ENCODE assay signal across 8 cellular contexts in genomic region chr20:31738729-31739549, GRCh38. TPM values are rescaled to one million over a fixed set of nuclear protein-coding genes. Genes with fewer than 3 reads are reported as not detected.
A peak's percentile ranks its signal among the peaks of the same experiment; 100 is the strongest.
DNase-seq lines count a peak whose midpoint lies in the region; ATAC-seq, FAIRE-seq and TF ChIP-seq lines count a peak whose summit lies in the region.

A gene with protein sequence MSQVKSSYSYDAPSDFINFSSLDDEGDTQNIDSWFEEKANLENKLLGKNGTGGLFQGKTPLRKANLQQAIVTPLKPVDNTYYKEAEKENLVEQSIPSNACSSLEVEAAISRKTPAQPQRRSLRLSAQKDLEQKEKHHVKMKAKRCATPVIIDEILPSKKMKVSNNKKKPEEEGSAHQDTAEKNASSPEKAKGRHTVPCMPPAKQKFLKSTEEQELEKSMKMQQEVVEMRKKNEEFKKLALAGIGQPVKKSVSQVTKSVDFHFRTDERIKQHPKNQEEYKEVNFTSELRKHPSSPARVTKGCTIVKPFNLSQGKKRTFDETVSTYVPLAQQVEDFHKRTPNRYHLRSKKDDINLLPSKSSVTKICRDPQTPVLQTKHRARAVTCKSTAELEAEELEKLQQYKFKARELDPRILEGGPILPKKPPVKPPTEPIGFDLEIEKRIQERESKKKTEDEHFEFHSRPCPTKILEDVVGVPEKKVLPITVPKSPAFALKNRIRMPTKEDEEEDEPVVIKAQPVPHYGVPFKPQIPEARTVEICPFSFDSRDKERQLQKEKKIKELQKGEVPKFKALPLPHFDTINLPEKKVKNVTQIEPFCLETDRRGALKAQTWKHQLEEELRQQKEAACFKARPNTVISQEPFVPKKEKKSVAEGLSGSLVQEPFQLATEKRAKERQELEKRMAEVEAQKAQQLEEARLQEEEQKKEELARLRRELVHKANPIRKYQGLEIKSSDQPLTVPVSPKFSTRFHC (plus strand): TSS chr20:31739290. CDS start chr20:31757477, 18,187 bp downstream.

- peak; percentile 87 to 95 for TF ChIP-seq POLR2A in HepG2 (IDR thresholded peaks at IDR 0.05; ENCODE audit: insufficient read depth in 1 of 2, low read depth in 2 of 2, low read length in 2 of 2)

- peak; percentile 76 for TF ChIP-seq RAD21 in HepG2 (CRISPR knock-in tag; IDR thresholded peaks at IDR 0.05)

- H3K79me2 ChIP-seq in HepG2 (ENCODE audit: insufficient read depth, low read length), result peaks cover 54% of the 10 kb centered on the region

- no TSS peak for BruUV-seq in HepG2 (replicated peaks; lab: Mats Ljungman, UMichigan)

- DNase-seq in CD4-positive, alpha-beta T cell, result peak; percentile 56 to 80 (median 72)
- peak; percentile 98 for DNase-seq in NCI-H748 (lab: John Stamatoyannopoulos, UW; ENCODE audit: unreplicated experiment)
- peak; percentile 70 for DNase-seq in activated CD4-positive, alpha-beta T cell treated with anti-CD3 and anti-CD28 coated beads, Interleukin-2, amount 50 U/mL, for 1 hour
- peak; percentile 94 to 98 for DNase-seq in dermis microvascular lymphatic vessel endothelial cell (ENCODE audit: low read depth in 2 of 2)
- peak; percentile 99 for DNase-seq in HepG2 (ENCODE audit: low spot score)
- DNase-seq in stimulated activated CD4-positive, alpha-beta T cell treated with anti-CD3 and anti-CD28 coated beads, Interleukin-4, amount 100 ng/mL, for 1 hour, result peak; percentile 85

- H3K4me2 ChIP-seq in HepG2 (ENCODE audit: low read depth, low read length), result peak within 1 kb of the TSS; percentile 93

- H3K4me3 ChIP-seq in HepG2 (replicated peaks in 1 of 3; ENCODE audit: insufficient read depth in 1 of 3, low read depth in 2 of 3, low read length in 3 of 3), result peak within 1 kb of the TSS; percentile 90 to 97 (median 93)

- H3K27ac Mint-ChIP-seq in CD4-positive, alpha-beta T cell, result no peak within 1 kb of the TSS

- FAIRE-seq in HepG2 (lab: Jason Lieb, UNC), result peak; percentile 93

- peak within 1 kb of the TSS; percentile 73 for H2AFZ ChIP-seq in HepG2 (ENCODE audit: low read length)

- under 1% methylated on average over 53 of the region's 54 CpGs for WGBS in HepG2 (ENCODE audit: low lambda C conversion rate)

- H3K9me3 Mint-ChIP-seq in CD4-positive, alpha-beta T cell, result no peaks in the 10 kb centered on the region

- no peaks in the 10 kb centered on the region for H3K9me3 ChIP-seq in CD4-positive, alpha-beta T cell (ENCODE audit: control insufficient read depth, low read length)
- H3K9me3 ChIP-seq in HepG2 (ENCODE audit: low read length), result no peaks in the 10 kb centered on the region

- H3K27me3 Mint-ChIP-seq in CD4-positive, alpha-beta T cell, result no peaks in the 10 kb centered on the region

- intact Hi-C loops in CD4-positive, alpha-beta T cell (cut with DNase I, micrococcal nuclease), result loop anchor here in 1 of 2 experiments (5.0 to 10.0 kb wide), 2 partner anchors 136 to 368 kb away; partner anchors contain the start of genes DUSP15, TM9SF4 and TTLL9
- intact Hi-C loops in HepG2 (cut with micrococcal nuclease; ENCODE audit: unreplicated experiment), result no loop called here

- no peak within 1 kb of the TSS for H3K4me3 Mint-ChIP-seq in CD4-positive, alpha-beta T cell

- no peaks in the 10 kb centered on the region for H4K20me1 ChIP-seq in HepG2 (ENCODE audit: insufficient read depth, low read length)

- peak within 1 kb of the TSS; percentile 90 for H3K9ac ChIP-seq in HepG2 (ENCODE audit: insufficient read depth, low read depth, low read length)

- in situ Hi-C loops in HepG2 (cut with HindIII; ENCODE audit: extremely low pct_ligation_motif_present, low pct_unique_long_range_greater_than_20kb), result no loop called here

- no peaks in the 10 kb centered on the region for H3K36me3 Mint-ChIP-seq in CD4-positive, alpha-beta T cell (ENCODE audit: low read depth)

- no peak for TF ChIP-seq CTCF in CD4-positive, alpha-beta T cell (IDR thresholded peaks at IDR 0.05)
- TF ChIP-seq CTCF in HepG2 (CRISPR knock-in tag; IDR thresholded peaks at IDR 0.05), result peak; percentile 68

- CTCF ChIA-PET in CD4-positive, alpha-beta T cell (lab: Charles Lee), result interaction anchor here (1.2 to 2.7 kb wide), 2 partner anchors 15 to 126 kb away, joined by 7 to 14 read pairs; no protein-coding TSS in a partner anchor
- CTCF ChIA-PET in HepG2 (lab: Yijun Ruan, JAX; ENCODE audit: low intra/inter-chr PET ratio, low total read pairs), result interaction anchor here (1.8 kb wide), 1 partner anchor 78 kb away, joined by 5 read pairs; no protein-coding TSS in a partner anchor

- H3K4me1 ChIP-seq in HepG2 (ENCODE audit: insufficient read depth, low read length), result peaks cover 34% of the 10 kb centered on the region

- peak; percentile 93 for ATAC-seq in CD4-positive, alpha-beta T cell (ENCODE audit: poor library complexity)
- ATAC-seq in GM19395 (IDR thresholded peaks at IDR 0.05; ENCODE audit: unreplicated experiment), result peak; percentile 98
- peak; percentile 46 for ATAC-seq in HG03558 (IDR thresholded peaks at IDR 0.05; ENCODE audit: extremely low read depth, unreplicated experiment)
- peak; percentile 99 for ATAC-seq in HepG2

- H3K27ac ChIP-seq in CD4-positive, alpha-beta T cell (ENCODE audit: low read depth, low read length), result no peak within 1 kb of the TSS
- peak within 1 kb of the TSS; percentile 84 for H3K27ac ChIP-seq in HepG2 (ENCODE audit: extremely low read length, insufficient read depth, low read length)

- peaks cover 2 to 8% of the 10 kb centered on the region in 2 experiments; a peak in 3 of 5 replicates for H3K36me3 ChIP-seq in HepG2 (replicated peaks in 1 of 2; ENCODE audit: control insufficient read depth in 1 of 2, insufficient read depth in 2 of 2, low read length in 2 of 2)

- POLR2A ChIA-PET in CD4-positive, alpha-beta T cell (lab: Charles Lee), result interaction anchor here (0.7 to 2.5 kb wide), 5 partner anchors 9 to 78 kb away, joined by 3 to 17 read pairs (median 4); partner anchors contain the start of gene BCL2L1
- POLR2A ChIA-PET in HepG2 (lab: Yijun Ruan, JAX), result interaction anchor here (0.7 to 3.2 kb wide), 29 partner anchors 8 to 165 kb away, joined by 3 to 34 read pairs (median 7); partner anchors contain the start of genes BCL2L1 and ID1

- no peaks in the 10 kb centered on the region for H3K4me1 Mint-ChIP-seq in CD4-positive, alpha-beta T cell (ENCODE audit: low read depth)

- TF ChIP-seq EP300 in HepG2 (IDR thresholded peaks at IDR 0.05; ENCODE audit: low read depth in 2 of 2, low read length in 2 of 2) (no peak; a peak in 1 of 4 replicates), HepG2 (CRISPR knock-in tag; IDR thresholded peaks at IDR 0.05; ENCODE audit: borderline replicate concordance) (no peak; the same call in 1 of the 2 replicates)

- H3K27me3 ChIP-seq in CD4-positive, alpha-beta T cell (ENCODE audit: control insufficient read depth, insufficient read depth, low read length), result no peaks in the 10 kb centered on the region
- H3K27me3 ChIP-seq in HepG2 (ENCODE audit: control insufficient read depth in 1 of 2, insufficient read depth in 2 of 2, low read length in 2 of 2), result peaks cover 0 to 3% of the 10 kb centered on the region in 2 experiments; a peak in 2 of 5 replicates

TF ChIP-seq in HepG2, 621 proteins besides CTCF, POLR2A, EP300 and RAD21 (continues in another document):
- peak; percentile 84 for TF ChIP-seq SALL2 (CRISPR knock-in tag; IDR thresholded peaks at IDR 0.05)
- TF ChIP-seq GTF3A (CRISPR knock-in tag; conservative IDR thresholded peaks at IDR 0.05), result no peak
- TF ChIP-seq CREM (IDR thresholded peaks at IDR 0.05), result peak; percentile 95
- no peak; the same call in 1 of the 2 replicates for TF ChIP-seq CREM (CRISPR knock-in tag; IDR thresholded peaks at IDR 0.05)
- peak; percentile 93 for TF ChIP-seq SALL1 (CRISPR knock-in tag; IDR thresholded peaks at IDR 0.05)
- TF ChIP-seq ZNF746 (CRISPR knock-in tag; IDR thresholded peaks at IDR 0.05), result peak; percentile 13; the same call in 1 of the 2 replicates
- TF ChIP-seq CREB1 (IDR thresholded peaks at IDR 0.05), result peak; percentile 74
- peak; percentile 91 for TF ChIP-seq CREB1 (CRISPR knock-in tag; IDR thresholded peaks at IDR 0.05)
- TF ChIP-seq GATAD1 (CRISPR knock-in tag; IDR thresholded peaks at IDR 0.05), result peak; percentile 92
- TF ChIP-seq MED1 (CRISPR knock-in tag; IDR thresholded peaks at IDR 0.05), result no peak; the same call in 1 of the 2 replicates
- TF ChIP-seq TARDBP (CRISPR knock-in tag; IDR thresholded peaks at IDR 0.05), result peak; percentile 92; the same call in 1 of the 2 replicates
- peak; percentile 10; the same call in 1 of the 2 replicates for TF ChIP-seq KDM4B (CRISPR knock-in tag; IDR thresholded peaks at IDR 0.05)
- TF ChIP-seq CAMTA2 (CRISPR knock-in tag; IDR thresholded peaks at IDR 0.05; ENCODE audit: borderline replicate concordance), result peak; percentile 89; the same call in 1 of the 2 replicates
- peak; percentile 88 for TF ChIP-seq TAF1 (CRISPR knock-in tag; IDR thresholded peaks at IDR 0.05)
- TF ChIP-seq SAP130 (CRISPR knock-in tag; IDR thresholded peaks at IDR 0.05; ENCODE audit: low read depth), result peak; percentile 100

RNA-seq across cellular contexts. Expression of the gene that starts here (rescaled TPM):
- total RNA-seq in CD4-positive, alpha-beta T cell, result under 1 TPM; 0.85 to 0.89 TPM
- total RNA-seq in dermis microvascular lymphatic vessel endothelial cell (12.9 and 28.5 TPM in 2 replicates), HepG2 (2016; rRNA removed; fragmentation: Illumina TruSeq; extraction: Trizol) (124 and 190 TPM in 2 replicates)
- total RNA-seq in HepG2 (2016; cell fraction: cytosol; rRNA removed; fragmentation: Illumina TruSeq; extraction: Trizol; ENCODE audit: low read depth), result 19.7 and 21.4 TPM in 2 replicates
- total RNA-seq in HepG2 (2016; cell fraction: insoluble cytoplasmic fraction; rRNA removed; fragmentation: Illumina TruSeq; extraction: Trizol), result 123 and 174 TPM in 2 replicates
- 59.2 and 59.7 TPM in 2 replicates for total RNA-seq in HepG2 (2016; cell fraction: membrane; rRNA removed; fragmentation: Illumina TruSeq; extraction: Trizol)
- 91.9 and 95.0 TPM in 2 replicates for total RNA-seq in HepG2 (2016; cell fraction: nucleus; rRNA removed; fragmentation: Illumina TruSeq; extraction: Trizol)
- 20.0 and 34.3 TPM in 2 replicates for polyA plus RNA-seq in HepG2 (2011; rRNA removed)
- polyA plus RNA-seq in HepG2 (2011; cell fraction: cytosol; rRNA removed), result 21.1 and 21.9 TPM in 2 replicates
- 16.5 and 21.6 TPM in 2 replicates for polyA plus RNA-seq in HepG2 (2011; cell fraction: nucleus; rRNA removed)
- 28.3 and 61.6 TPM in 2 replicates for polyA plus RNA-seq in HepG2 (2012)
- 8.4 and 9.3 TPM in 2 replicates for polyA plus RNA-seq in HepG2 (2016; cell fraction: cytosol; fragmentation: Illumina TruSeq; extraction: Trizol; ENCODE audit: low read depth)
- 186 and 207 TPM in 2 replicates for polyA plus RNA-seq in HepG2 (2016; cell fraction: insoluble cytoplasmic fraction; fragmentation: Illumina TruSeq; extraction: Trizol; ENCODE audit: low read depth)
- 30.8 and 32.2 TPM in 2 replicates for polyA plus RNA-seq in HepG2 (2016; cell fraction: membrane; fragmentation: Illumina TruSeq; extraction: Trizol; ENCODE audit: low read depth)
- polyA plus RNA-seq in HepG2 (2016; cell fraction: nucleus; fragmentation: Illumina TruSeq; extraction: Trizol; ENCODE audit: insufficient read depth, low read depth), result 122 and 124 TPM in 2 replicates
- polyA minus RNA-seq in HepG2 (2011; rRNA and poly(A)+ RNA removed; ENCODE audit: low replicate concordance), result 23.1 and 74.5 TPM in 2 replicates
- 31.8 and 39.1 TPM in 2 replicates for polyA minus RNA-seq in HepG2 (2011; cell fraction: cytosol; rRNA and poly(A)+ RNA removed)
- polyA minus RNA-seq in HepG2 (2011; cell fraction: nucleus; rRNA and poly(A)+ RNA removed), result 42.3 and 53.4 TPM in 2 replicates

Comparison
In these comparisons a context has a peak if more than half of its experiments do, and no peak if none do; other contexts are left out.
1. Peak in DNase-seq and ATAC-seq in CD4-positive, alpha-beta T cell; RNA of the gene not detected or under 1 TPM.
2. ATAC-seq: peak in every context shown above with its lines; median percentile 99 in HepG2; 98 in GM19395; 93 in CD4-positive, alpha-beta T cell; 46 in HG03558.